ENCODE assay signal across 23 cellular contexts in the genomic region with DNA sequence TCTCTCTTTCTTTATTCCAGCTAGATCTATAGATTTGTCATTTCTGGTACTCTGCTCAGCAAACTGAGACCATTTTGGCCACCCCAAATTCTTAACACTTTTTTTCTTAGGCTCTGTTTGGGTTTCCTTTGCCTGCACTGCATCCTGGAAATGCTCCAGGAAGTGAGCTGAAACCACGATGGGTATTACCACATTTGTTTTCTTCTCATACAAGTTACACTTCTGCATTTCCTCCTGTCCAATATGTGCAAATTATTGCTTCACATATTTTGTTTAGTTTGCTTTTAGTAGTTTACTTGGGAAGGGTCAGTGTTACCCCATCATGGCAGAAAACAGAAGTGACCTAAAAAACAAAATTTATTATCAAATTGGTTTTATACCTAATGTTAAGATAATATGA.
"Had no signal": no experiment of that assay in that cellular context is flagged by ENCODE, and none has a peak within 500 bp of the region (broad histone marks: within the 10 kb centered on the region; RNA-seq: fewer than 3 reads in every experiment).

No MANE protein-coding gene starts in this region.

- FAIRE-seq: colon, endothelial cell of umbilical vein, urothelium cell line had no signal

- H3K4me2 ChIP-seq: smooth muscle cell had no signal

- H3K27me3 ChIP-seq: adrenal gland, ascending aorta, sigmoid colon, stomach, suprapubic skin, transverse colon had no signal

- DNase-seq: activated T-cell treated with anti-CD3 and anti-CD28 coated beads, Interleukin-2, amount 50 U/mL, for 1 hour; adrenal gland; dorsolateral prefrontal cortex; effector memory CD8-positive, alpha-beta T cell; foreskin melanocyte; glutamatergic neuron; hippocampal formation; midbrain; retina; sigmoid colon; stimulated activated CD4-positive, alpha-beta T cell treated with anti-CD3 and anti-CD28 coated beads, Interleukin-15, amount 100 ng/mL, for 24 hours; stomach; transverse colon had no signal

- H3K4me3 ChIP-seq: adrenal gland, ascending aorta, dorsolateral prefrontal cortex, sigmoid colon, smooth muscle cell, stomach, suprapubic skin, transverse colon had no signal

- H3K27ac ChIP-seq: adrenal gland, ascending aorta, dorsolateral prefrontal cortex, sigmoid colon, stomach, suprapubic skin, transverse colon had no signal

- H3K9me3 ChIP-seq: adrenal gland, ascending aorta, sigmoid colon, suprapubic skin, transverse colon had no signal

- H3K36me3 ChIP-seq: adrenal gland, ascending aorta, sigmoid colon, stomach, suprapubic skin, transverse colon had no signal

- H3K4me1 ChIP-seq: adrenal gland, ascending aorta, sigmoid colon, stomach, suprapubic skin, transverse colon had no signal

- ATAC-seq: effector memory CD8-positive, alpha-beta T cell; esophagus mucosa; natural killer cell treated with Interleukin-12 subunit alpha and Interleukin-12 subunit beta and Interleukin-15 and Interleukin-18, amount 100 ng/mL, for 72 hours; stimulated activated memory B cell treated with anti-CD40 and anti-IgM and Interleukin-4, amounts not matched to agents 10 μg/mL and 1 μg/mL and 100 μg/mL, for 72 hours; WTC11 had no signal
